15 cellular contexts compared by ENCODE assay signal in the genomic region with DNA sequence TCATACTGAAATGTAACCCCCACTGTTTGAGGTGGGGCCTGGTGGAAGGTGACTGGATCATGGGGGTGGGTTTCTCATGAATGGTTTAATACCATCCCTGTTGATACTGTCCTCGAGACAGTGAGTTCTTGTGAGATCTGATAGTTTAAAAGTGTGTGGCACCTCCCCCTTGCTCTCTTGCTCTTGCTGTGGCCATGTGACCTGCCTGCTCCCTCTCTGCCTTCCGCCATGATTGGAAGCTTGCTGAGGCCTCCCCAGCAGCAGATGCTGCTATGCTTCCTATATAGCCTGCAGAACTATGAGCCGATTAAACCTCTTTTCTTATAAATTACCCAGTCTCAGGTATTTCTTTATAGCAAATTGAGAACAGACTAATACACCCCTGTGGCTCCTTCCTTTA. TPM values are rescaled to one million over a fixed set of nuclear protein-coding genes. Genes with fewer than 3 reads are reported as not detected.
DNase-seq lines count a peak whose midpoint lies in the region; ATAC-seq, FAIRE-seq and TF ChIP-seq lines count a peak whose summit lies in the region.
"Had no signal": no experiment of that assay in that cellular context is flagged by ENCODE, and none has a peak within 500 bp of the region (broad histone marks: within the 10 kb centered on the region; RNA-seq: fewer than 3 reads in every experiment).

No MANE protein-coding gene starts in this region.

- peaks cover 21% of the 10 kb centered on the region for H3K4me1 Mint-ChIP-seq in central memory CD8-positive, alpha-beta T cell
- peaks cover 21 to 27% of the 10 kb centered on the region in 2 donors for H3K4me1 Mint-ChIP-seq in natural killer cell treated with Interleukin-12 subunit alpha and Interleukin-12 subunit beta and Interleukin-15 and Interleukin-18, amount 100 ng/mL, for 72 hours (ENCODE audit: low read depth in 2 of 2)
- peaks cover 30% of the 10 kb centered on the region for H3K4me1 Mint-ChIP-seq in T-helper 17 cell

- TF ChIP-seq POLR2A in HepG2 (IDR thresholded peaks at IDR 0.05; ENCODE audit: insufficient read depth in 1 of 2, low read depth in 2 of 2, low read length in 2 of 2) (no peak), vagina (IDR thresholded peaks at IDR 0.05) (no peak), spleen (IDR thresholded peaks at IDR 0.05) (no peak), GM18505 (IDR thresholded peaks at IDR 0.05; ENCODE audit: borderline replicate concordance, extremely low read depth, insufficient read depth, insufficient read length) (no peak)

- CTCF ChIA-PET in HepG2 (lab: Yijun Ruan, JAX; ENCODE audit: low intra/inter-chr PET ratio, low total read pairs), result no interaction called here

- no peaks in the 10 kb centered on the region for H3K9me3 ChIP-seq in liver (ENCODE audit: control insufficient read depth in 4 of 4, low read length in 3 of 4)
- H3K9me3 ChIP-seq in HepG2 (ENCODE audit: low read length), result no peaks in the 10 kb centered on the region
- H3K9me3 ChIP-seq in vagina, result no peaks in the 10 kb centered on the region
- no peaks in the 10 kb centered on the region for H3K9me3 ChIP-seq in spleen
- no peaks in the 10 kb centered on the region for H3K9me3 ChIP-seq in T-helper 17 cell (ENCODE audit: control insufficient read depth, low read length, poor library complexity, severe bottlenecking)
- H3K9me3 ChIP-seq: testis had no signal

- no peak overlapping the region for H3K4me2 ChIP-seq in HepG2 (ENCODE audit: low read depth, low read length)

- H4K20me1 ChIP-seq in HepG2 (ENCODE audit: insufficient read depth, low read length), result peaks cover 15% of the 10 kb centered on the region; the same call in 1 of the 2 replicates

- no peak overlapping the region for H3K9ac ChIP-seq in liver (ENCODE audit: low read depth in 1 of 2, low read length in 2 of 2)
- no peak overlapping the region for H3K9ac ChIP-seq in HepG2 (ENCODE audit: insufficient read depth, low read depth, low read length)

- in situ Hi-C loops in HepG2 (cut with HindIII; ENCODE audit: extremely low pct_ligation_motif_present, low pct_unique_long_range_greater_than_20kb), result no loop called here

- peaks cover 31% of the 10 kb centered on the region for H3K79me2 ChIP-seq in HepG2 (ENCODE audit: insufficient read depth, low read length)

- peak overlapping the region; percentile 27 for H3K27ac Mint-ChIP-seq in central memory CD8-positive, alpha-beta T cell (ENCODE audit: low read depth)
- peak overlapping the region; percentile 18 to 27 for H3K27ac Mint-ChIP-seq in natural killer cell treated with Interleukin-12 subunit alpha and Interleukin-12 subunit beta and Interleukin-15 and Interleukin-18, amount 100 ng/mL, for 72 hours
- H3K27ac Mint-ChIP-seq in T-helper 17 cell, result no peak overlapping the region
- H3K27ac Mint-ChIP-seq: B cell had no signal

- 91% methylated on average over 3 of the region's 3 CpGs for WGBS in liver
- WGBS in HepG2 (ENCODE audit: low lambda C conversion rate), result 93% methylated on average over 3 of the region's 3 CpGs
- 87 to 91% (median 88%) methylated on average over 3 of the region's 3 CpGs for WGBS in spleen, 5 donors

- no peak overlapping the region for H3K4me3 Mint-ChIP-seq in central memory CD8-positive, alpha-beta T cell
- H3K4me3 Mint-ChIP-seq in natural killer cell treated with Interleukin-12 subunit alpha and Interleukin-12 subunit beta and Interleukin-15 and Interleukin-18, amount 100 ng/mL, for 72 hours, result no peak overlapping the region
- no peak overlapping the region for H3K4me3 Mint-ChIP-seq in T-helper 17 cell
- H3K4me3 Mint-ChIP-seq: B cell had no signal

- no peaks in the 10 kb centered on the region for H3K27me3 Mint-ChIP-seq in central memory CD8-positive, alpha-beta T cell
- no peaks in the 10 kb centered on the region for H3K27me3 Mint-ChIP-seq in natural killer cell treated with Interleukin-12 subunit alpha and Interleukin-12 subunit beta and Interleukin-15 and Interleukin-18, amount 100 ng/mL, for 72 hours
- H3K27me3 Mint-ChIP-seq in T-helper 17 cell, result no peaks in the 10 kb centered on the region
- H3K27me3 Mint-ChIP-seq: B cell had no signal

- ATAC-seq in HepG2, result no peak
- no peak for ATAC-seq in central memory CD8-positive, alpha-beta T cell (replicated peaks; ENCODE audit: extremely low read depth, poor library complexity, severe bottlenecking)
- ATAC-seq in natural killer cell treated with Interleukin-12 subunit alpha and Interleukin-12 subunit beta and Interleukin-15 and Interleukin-18, amount 100 ng/mL, for 72 hours, result no peak
- no peak for ATAC-seq in T-helper 17 cell
- ATAC-seq in GM18505 (IDR thresholded peaks at IDR 0.05; ENCODE audit: unreplicated experiment), result no peak

- TF ChIP-seq CTCF in liver (IDR thresholded peaks at IDR 0.05; ENCODE audit: low read depth, low read length, missing input control) (no peak), HepG2 (CRISPR knock-in tag; IDR thresholded peaks at IDR 0.05) (no peak), vagina (IDR thresholded peaks at IDR 0.05) (no peak), spleen (IDR thresholded peaks at IDR 0.05 in 8 of 11, conservative IDR thresholded peaks at IDR 0.05 in 3 of 11) (no peak)

- no peak for FAIRE-seq in HepG2 (lab: Jason Lieb, UNC)

- H3K4me3 ChIP-seq in liver (ENCODE audit: low read depth in 1 of 3, low read length in 3 of 3) (no peak overlapping the region), HepG2 (replicated peaks in 1 of 3; ENCODE audit: insufficient read depth in 1 of 3, low read depth in 2 of 3, low read length in 3 of 3) (no peak overlapping the region), vagina (no peak overlapping the region), spleen (no peak overlapping the region)
- H3K4me3 ChIP-seq: testis had no signal

- H2AFZ ChIP-seq in HepG2 (ENCODE audit: low read length), result no peak overlapping the region

- no peak for TF ChIP-seq RAD21 in liver (IDR thresholded peaks at IDR 0.05)
- TF ChIP-seq RAD21 in HepG2 (CRISPR knock-in tag; IDR thresholded peaks at IDR 0.05), result no peak

- TF ChIP-seq EP300 in HepG2 (IDR thresholded peaks at IDR 0.05; ENCODE audit: low read depth in 2 of 2, low read length in 2 of 2) (no peak), HepG2 (CRISPR knock-in tag; IDR thresholded peaks at IDR 0.05; ENCODE audit: borderline replicate concordance) (no peak)

- intact Hi-C loops in HepG2 (cut with micrococcal nuclease; ENCODE audit: unreplicated experiment) (no loop called here), vagina (cut with DNase I) (loop anchor here (5.0 kb wide), 1 partner anchor 40 kb away; a partner anchor contains a TSS), spleen (cut with DNase I; ENCODE audit: low total_unique reads) (no loop called here)

- no peaks in the 10 kb centered on the region for H3K9me3 Mint-ChIP-seq in central memory CD8-positive, alpha-beta T cell
- no peaks in the 10 kb centered on the region for H3K9me3 Mint-ChIP-seq in natural killer cell treated with Interleukin-12 subunit alpha and Interleukin-12 subunit beta and Interleukin-15 and Interleukin-18, amount 100 ng/mL, for 72 hours

- H3K27ac ChIP-seq in liver (ENCODE audit: low read depth in 1 of 2, low read length in 2 of 2), result peak overlapping the region; percentile 49 to 70
- H3K27ac ChIP-seq in HepG2 (ENCODE audit: extremely low read length, insufficient read depth, low read length), result no peak overlapping the region
- H3K27ac ChIP-seq in vagina, result peak overlapping the region; percentile 31
- H3K27ac ChIP-seq in spleen, result peak overlapping the region in 2 of 8 donors; percentile 31 to 46

- no TSS peak for BruUV-seq in HepG2 (replicated peaks; lab: Mats Ljungman, UMichigan)

- POLR2A ChIA-PET in HepG2 (lab: Yijun Ruan, JAX), result no interaction called here

- H3K27me3 ChIP-seq in liver (ENCODE audit: control insufficient read depth in 4 of 4, insufficient read depth in 4 of 4, low read length in 3 of 4) (no peaks in the 10 kb centered on the region), HepG2 (ENCODE audit: control insufficient read depth in 1 of 2, insufficient read depth in 2 of 2, low read length in 2 of 2) (no peaks in the 10 kb centered on the region), vagina (no peaks in the 10 kb centered on the region), spleen (replicated peaks in 1 of 7) (no peaks in the 10 kb centered on the region)
- H3K27me3 ChIP-seq: testis had no signal

- peaks cover 7 to 38% (median 29%) of the 10 kb centered on the region in 4 donors for H3K36me3 ChIP-seq in liver (ENCODE audit: control insufficient read depth in 4 of 4, insufficient read depth in 3 of 4, low read depth in 1 of 4, low read length in 3 of 4)
- H3K36me3 ChIP-seq in HepG2 (replicated peaks in 1 of 2; ENCODE audit: control insufficient read depth in 1 of 2, insufficient read depth in 2 of 2, low read length in 2 of 2), result peaks cover 19 to 40% of the 10 kb centered on the region in 2 experiments
- H3K36me3 ChIP-seq in vagina, result peaks cover 5 to 36% of the 10 kb centered on the region in 2 donors
- peaks cover 10 to 61% (median 46%) of the 10 kb centered on the region in 6 donors for H3K36me3 ChIP-seq in spleen

- no peak for DNase-seq in HepG2 (ENCODE audit: low spot score)
- DNase-seq in central memory CD8-positive, alpha-beta T cell (ENCODE audit: low spot score in 2 of 2), result no peak
- DNase-seq in natural killer cell treated with Interleukin-12 subunit alpha and Interleukin-12 subunit beta and Interleukin-15 and Interleukin-18, amount 100 ng/mL, for 72 hours (ENCODE audit: low spot score), result no peak
- DNase-seq in vagina (ENCODE audit: extremely low spot score in 2 of 2), result no peak
- no peak for DNase-seq in spleen
- DNase-seq in T-helper 17 cell, result no peak
- DNase-seq: activated CD4-positive, alpha-beta T cell treated with anti-CD3 and anti-CD28 coated beads, Interleukin-2, amount 50 U/mL, for 1 hour; amygdala; GDM1; NCI-H1417 treated with DMSO at 0.1 percent for 48 hours; NCI-H748 treated with DMSO at 0.1 percent for 48 hours; testis had no signal

- H3K36me3 Mint-ChIP-seq in central memory CD8-positive, alpha-beta T cell (ENCODE audit: insufficient read depth), result peaks cover 61% of the 10 kb centered on the region
- peaks cover 16% of the 10 kb centered on the region for H3K36me3 Mint-ChIP-seq in natural killer cell treated with Interleukin-12 subunit alpha and Interleukin-12 subunit beta and Interleukin-15 and Interleukin-18, amount 100 ng/mL, for 72 hours
- H3K36me3 Mint-ChIP-seq in T-helper 17 cell (ENCODE audit: low read depth), result peaks cover 2% of the 10 kb centered on the region

- H3K4me1 ChIP-seq in liver (ENCODE audit: control insufficient read depth in 4 of 4, insufficient read depth in 4 of 4, low read length in 3 of 4) (peaks cover 10 to 33% (median 22%) of the 10 kb centered on the region in 4 donors), HepG2 (ENCODE audit: insufficient read depth, low read length) (peaks cover 33% of the 10 kb centered on the region), vagina (peaks cover 46% of the 10 kb centered on the region), spleen (peaks cover 0 to 76% (median 26%) of the 10 kb centered on the region in 6 donors)

RNA-seq across cellular contexts. Expression of a gene that starts 40.6 kb away (rescaled TPM):
- total RNA-seq in liver (100 to 1,000 TPM in 1 of 2 donors, 10 to 100 TPM in 1; 68.7 to 301 TPM), HepG2 (2016; rRNA removed; fragmentation: Illumina TruSeq; extraction: Trizol) (61.8 and 82.7 TPM in 2 replicates), vagina (210 TPM), spleen (100 to 1,000 TPM; 229 to 326 (median 266) TPM), T-helper 17 cell (100 to 1,000 TPM; 203 to 221 TPM)
- polyA plus RNA-seq in liver (100 to 1,000 TPM; 104 to 123 TPM), HepG2 (2011; rRNA removed) (62.4 and 65.3 TPM in 2 replicates), spleen (10 to 100 TPM; 18.3 to 49.8 (median 24.1) TPM)
- total RNA-seq in HepG2 (2016; cell fraction: cytosol; rRNA removed; fragmentation: Illumina TruSeq; extraction: Trizol; ENCODE audit: low read depth), result 23.1 and 26.5 TPM in 2 replicates
- total RNA-seq in HepG2 (2016; cell fraction: insoluble cytoplasmic fraction; rRNA removed; fragmentation: Illumina TruSeq; extraction: Trizol), result 58.0 and 68.3 TPM in 2 replicates
- 26.8 TPM in 2 replicates for total RNA-seq in HepG2 (2016; cell fraction: membrane; rRNA removed; fragmentation: Illumina TruSeq; extraction: Trizol)
- total RNA-seq in HepG2 (2016; cell fraction: nucleus; rRNA removed; fragmentation: Illumina TruSeq; extraction: Trizol), result 59.3 and 64.3 TPM in 2 replicates
- polyA plus RNA-seq in HepG2 (2011; cell fraction: cytosol; rRNA removed), result 50.3 and 62.8 TPM in 2 replicates
- polyA plus RNA-seq in HepG2 (2011; cell fraction: nucleus; rRNA removed), result 68.4 and 82.3 TPM in 2 replicates
- polyA plus RNA-seq in HepG2 (2012), result 46.3 and 77.9 TPM in 2 replicates
- 3.6 TPM in 2 replicates for polyA plus RNA-seq in HepG2 (2016; cell fraction: cytosol; fragmentation: Illumina TruSeq; extraction: Trizol; ENCODE audit: low read depth)
- polyA plus RNA-seq in HepG2 (2016; cell fraction: insoluble cytoplasmic fraction; fragmentation: Illumina TruSeq; extraction: Trizol; ENCODE audit: low read depth), result 45.6 and 57.1 TPM in 2 replicates
- 8.1 and 9.5 TPM in 2 replicates for polyA plus RNA-seq in HepG2 (2016; cell fraction: membrane; fragmentation: Illumina TruSeq; extraction: Trizol; ENCODE audit: low read depth)
- polyA plus RNA-seq in HepG2 (2016; cell fraction: nucleus; fragmentation: Illumina TruSeq; extraction: Trizol; ENCODE audit: insufficient read depth, low read depth), result 95.8 and 98.6 TPM in 2 replicates
- 96.9 and 98.7 TPM in 2 replicates for polyA minus RNA-seq in HepG2 (2011; rRNA and poly(A)+ RNA removed; ENCODE audit: low replicate concordance)
- polyA minus RNA-seq in HepG2 (2011; cell fraction: cytosol; rRNA and poly(A)+ RNA removed), result 57.9 and 75.4 TPM in 2 replicates
- polyA minus RNA-seq in HepG2 (2011; cell fraction: nucleus; rRNA and poly(A)+ RNA removed), result 74.4 and 95.5 TPM in 2 replicates
- total RNA-seq in natural killer cell treated with Interleukin-12 subunit alpha and Interleukin-12 subunit beta and Interleukin-15 and Interleukin-18, amount 100 ng/mL, for 72 hours, result 100 to 1,000 TPM; 171 to 344 TPM

RNA-seq across cellular contexts. Expression of a gene that starts 59.3 kb away (rescaled TPM):
- total RNA-seq in liver (10 to 100 TPM; 13.7 to 37.7 TPM), HepG2 (2016; rRNA removed; fragmentation: Illumina TruSeq; extraction: Trizol) (4.1 and 4.5 TPM in 2 replicates), vagina (38.3 TPM), spleen (100 to 1,000 TPM in 1 of 7 donors, 10 to 100 TPM in 6; 63.7 to 131 (median 76.5) TPM), T-helper 17 cell (100 to 1,000 TPM; 153 to 177 TPM)
- polyA plus RNA-seq in liver (1 to 10 TPM; 1.7 to 4.0 TPM), HepG2 (2011; rRNA removed) (1.2 and 1.4 TPM in 2 replicates), spleen (10 to 100 TPM; 22.7 to 42.3 (median 28.4) TPM)
- 1.5 and 1.6 TPM in 2 replicates for total RNA-seq in HepG2 (2016; cell fraction: cytosol; rRNA removed; fragmentation: Illumina TruSeq; extraction: Trizol; ENCODE audit: low read depth)
- total RNA-seq in HepG2 (2016; cell fraction: insoluble cytoplasmic fraction; rRNA removed; fragmentation: Illumina TruSeq; extraction: Trizol), result 2.4 and 3.2 TPM in 2 replicates
- total RNA-seq in HepG2 (2016; cell fraction: membrane; rRNA removed; fragmentation: Illumina TruSeq; extraction: Trizol), result 3.5 and 3.6 TPM in 2 replicates
- total RNA-seq in HepG2 (2016; cell fraction: nucleus; rRNA removed; fragmentation: Illumina TruSeq; extraction: Trizol), result 3.1 and 4.2 TPM in 2 replicates
- polyA plus RNA-seq in HepG2 (2011; cell fraction: cytosol; rRNA removed), result 1.3 and 1.4 TPM in 2 replicates
- polyA plus RNA-seq in HepG2 (2011; cell fraction: nucleus; rRNA removed), result 3.3 and 3.4 TPM in 2 replicates
- 3.9 and 7.9 TPM in 2 replicates for polyA plus RNA-seq in HepG2 (2012)
- polyA plus RNA-seq in HepG2 (2016; cell fraction: cytosol; fragmentation: Illumina TruSeq; extraction: Trizol; ENCODE audit: low read depth), result 1.2 and 1.4 TPM in 2 replicates
- polyA plus RNA-seq in HepG2 (2016; cell fraction: insoluble cytoplasmic fraction; fragmentation: Illumina TruSeq; extraction: Trizol; ENCODE audit: low read depth), result 2.4 and 3.3 TPM in 2 replicates
- 2.4 and 2.5 TPM in 2 replicates for polyA plus RNA-seq in HepG2 (2016; cell fraction: membrane; fragmentation: Illumina TruSeq; extraction: Trizol; ENCODE audit: low read depth)
- 3.2 and 4.2 TPM in 2 replicates for polyA plus RNA-seq in HepG2 (2016; cell fraction: nucleus; fragmentation: Illumina TruSeq; extraction: Trizol; ENCODE audit: insufficient read depth, low read depth)
- polyA minus RNA-seq in HepG2 (2011; rRNA and poly(A)+ RNA removed; ENCODE audit: low replicate concordance), result 6.3 and 24.5 TPM in 2 replicates
- polyA minus RNA-seq in HepG2 (2011; cell fraction: cytosol; rRNA and poly(A)+ RNA removed), result 1.7 TPM in 2 replicates
- 1.7 and 3.0 TPM in 2 replicates for polyA minus RNA-seq in HepG2 (2011; cell fraction: nucleus; rRNA and poly(A)+ RNA removed)
- total RNA-seq in natural killer cell treated with Interleukin-12 subunit alpha and Interleukin-12 subunit beta and Interleukin-15 and Interleukin-18, amount 100 ng/mL, for 72 hours, result 100 to 1,000 TPM; 187 to 392 TPM
